ENCODE assay signal across 2 cellular contexts in the genomic region with DNA sequence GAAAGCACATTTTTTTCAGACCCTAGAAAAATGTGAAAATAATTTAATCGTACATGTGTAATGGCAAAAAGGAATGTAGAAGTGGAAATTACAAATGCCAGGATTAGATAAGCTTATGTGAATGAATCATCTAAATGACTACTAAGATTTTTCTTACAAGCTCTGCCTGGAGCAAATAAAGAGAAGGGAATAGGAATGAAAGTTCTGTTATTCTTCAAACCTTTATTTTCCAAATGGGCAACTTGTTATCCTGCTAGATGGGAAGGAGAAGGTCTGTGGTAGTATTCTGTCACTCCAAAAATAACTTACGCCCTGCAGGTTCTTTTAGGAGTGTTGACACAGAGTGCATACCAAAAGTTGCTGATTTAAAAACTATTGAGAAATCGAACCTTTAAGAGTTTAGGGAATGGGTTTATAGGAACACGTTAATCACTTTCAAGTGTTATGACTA.
A peak's percentile ranks its signal among the peaks of the same experiment; 100 is the strongest.
TF ChIP-seq lines count a peak whose summit lies in the region.

No MANE protein-coding gene starts in this region.

TF ChIP-seq in IMR-90, 13 proteins besides CTCF, POLR2A, EP300 and RAD21:
- TF ChIP-seq BHLHE40 (IDR thresholded peaks at IDR 0.05; ENCODE audit: low read depth, low read length) (no peak), FOS (IDR thresholded peaks at IDR 0.05; ENCODE audit: low read depth, low read length) (0 out of 2 replicates have a peak, but pooled peaks have one; percentile 39)

TF ChIP-seq in GM23338, 12 proteins besides CTCF, POLR2A, EP300 and RAD21:
- TF ChIP-seq, protein P1, sequence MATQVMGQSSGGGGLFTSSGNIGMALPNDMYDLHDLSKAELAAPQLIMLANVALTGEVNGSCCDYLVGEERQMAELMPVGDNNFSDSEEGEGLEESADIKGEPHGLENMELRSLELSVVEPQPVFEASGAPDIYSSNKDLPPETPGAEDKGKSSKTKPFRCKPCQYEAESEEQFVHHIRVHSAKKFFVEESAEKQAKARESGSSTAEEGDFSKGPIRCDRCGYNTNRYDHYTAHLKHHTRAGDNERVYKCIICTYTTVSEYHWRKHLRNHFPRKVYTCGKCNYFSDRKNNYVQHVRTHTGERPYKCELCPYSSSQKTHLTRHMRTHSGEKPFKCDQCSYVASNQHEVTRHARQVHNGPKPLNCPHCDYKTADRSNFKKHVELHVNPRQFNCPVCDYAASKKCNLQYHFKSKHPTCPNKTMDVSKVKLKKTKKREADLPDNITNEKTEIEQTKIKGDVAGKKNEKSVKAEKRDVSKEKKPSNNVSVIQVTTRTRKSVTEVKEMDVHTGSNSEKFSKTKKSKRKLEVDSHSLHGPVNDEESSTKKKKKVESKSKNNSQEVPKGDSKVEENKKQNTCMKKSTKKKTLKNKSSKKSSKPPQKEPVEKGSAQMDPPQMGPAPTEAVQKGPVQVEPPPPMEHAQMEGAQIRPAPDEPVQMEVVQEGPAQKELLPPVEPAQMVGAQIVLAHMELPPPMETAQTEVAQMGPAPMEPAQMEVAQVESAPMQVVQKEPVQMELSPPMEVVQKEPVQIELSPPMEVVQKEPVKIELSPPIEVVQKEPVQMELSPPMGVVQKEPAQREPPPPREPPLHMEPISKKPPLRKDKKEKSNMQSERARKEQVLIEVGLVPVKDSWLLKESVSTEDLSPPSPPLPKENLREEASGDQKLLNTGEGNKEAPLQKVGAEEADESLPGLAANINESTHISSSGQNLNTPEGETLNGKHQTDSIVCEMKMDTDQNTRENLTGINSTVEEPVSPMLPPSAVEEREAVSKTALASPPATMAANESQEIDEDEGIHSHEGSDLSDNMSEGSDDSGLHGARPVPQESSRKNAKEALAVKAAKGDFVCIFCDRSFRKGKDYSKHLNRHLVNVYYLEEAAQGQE (IDR thresholded peaks at IDR 0.05; ENCODE audit: unreplicated experiment), result no peak
- TF ChIP-seq POLR2AphosphoS5 (IDR thresholded peaks at IDR 0.05; ENCODE audit: low read depth) (no peak), CREB1 (CRISPR knock-in tag; IDR thresholded peaks at IDR 0.05; ENCODE audit: low read depth) (no peak), NANOG (IDR thresholded peaks at IDR 0.05; ENCODE audit: borderline replicate concordance) (no peak), JUNB (IDR thresholded peaks at IDR 0.05; ENCODE audit: unreplicated experiment) (no peak), EZH2phosphoT487 (IDR thresholded peaks at IDR 0.05; ENCODE audit: unreplicated experiment) (no peak), EZH2 (IDR thresholded peaks at IDR 0.05; ENCODE audit: low read depth, unreplicated experiment) (no peak), STAT1 (IDR thresholded peaks at IDR 0.05; ENCODE audit: unreplicated experiment) (no peak), ZNF114 (CRISPR knock-in tag; IDR thresholded peaks at IDR 0.05) (no peak), ZNF331 (CRISPR knock-in tag; IDR thresholded peaks at IDR 0.05; ENCODE audit: low read depth) (no peak)
- TF ChIP-seq, protein P2, sequence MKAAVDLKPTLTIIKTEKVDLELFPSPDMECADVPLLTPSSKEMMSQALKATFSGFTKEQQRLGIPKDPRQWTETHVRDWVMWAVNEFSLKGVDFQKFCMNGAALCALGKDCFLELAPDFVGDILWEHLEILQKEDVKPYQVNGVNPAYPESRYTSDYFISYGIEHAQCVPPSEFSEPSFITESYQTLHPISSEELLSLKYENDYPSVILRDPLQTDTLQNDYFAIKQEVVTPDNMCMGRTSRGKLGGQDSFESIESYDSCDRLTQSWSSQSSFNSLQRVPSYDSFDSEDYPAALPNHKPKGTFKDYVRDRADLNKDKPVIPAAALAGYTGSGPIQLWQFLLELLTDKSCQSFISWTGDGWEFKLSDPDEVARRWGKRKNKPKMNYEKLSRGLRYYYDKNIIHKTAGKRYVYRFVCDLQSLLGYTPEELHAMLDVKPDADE (IDR thresholded peaks at IDR 0.05), result no peak
- TF ChIP-seq, protein P3, sequence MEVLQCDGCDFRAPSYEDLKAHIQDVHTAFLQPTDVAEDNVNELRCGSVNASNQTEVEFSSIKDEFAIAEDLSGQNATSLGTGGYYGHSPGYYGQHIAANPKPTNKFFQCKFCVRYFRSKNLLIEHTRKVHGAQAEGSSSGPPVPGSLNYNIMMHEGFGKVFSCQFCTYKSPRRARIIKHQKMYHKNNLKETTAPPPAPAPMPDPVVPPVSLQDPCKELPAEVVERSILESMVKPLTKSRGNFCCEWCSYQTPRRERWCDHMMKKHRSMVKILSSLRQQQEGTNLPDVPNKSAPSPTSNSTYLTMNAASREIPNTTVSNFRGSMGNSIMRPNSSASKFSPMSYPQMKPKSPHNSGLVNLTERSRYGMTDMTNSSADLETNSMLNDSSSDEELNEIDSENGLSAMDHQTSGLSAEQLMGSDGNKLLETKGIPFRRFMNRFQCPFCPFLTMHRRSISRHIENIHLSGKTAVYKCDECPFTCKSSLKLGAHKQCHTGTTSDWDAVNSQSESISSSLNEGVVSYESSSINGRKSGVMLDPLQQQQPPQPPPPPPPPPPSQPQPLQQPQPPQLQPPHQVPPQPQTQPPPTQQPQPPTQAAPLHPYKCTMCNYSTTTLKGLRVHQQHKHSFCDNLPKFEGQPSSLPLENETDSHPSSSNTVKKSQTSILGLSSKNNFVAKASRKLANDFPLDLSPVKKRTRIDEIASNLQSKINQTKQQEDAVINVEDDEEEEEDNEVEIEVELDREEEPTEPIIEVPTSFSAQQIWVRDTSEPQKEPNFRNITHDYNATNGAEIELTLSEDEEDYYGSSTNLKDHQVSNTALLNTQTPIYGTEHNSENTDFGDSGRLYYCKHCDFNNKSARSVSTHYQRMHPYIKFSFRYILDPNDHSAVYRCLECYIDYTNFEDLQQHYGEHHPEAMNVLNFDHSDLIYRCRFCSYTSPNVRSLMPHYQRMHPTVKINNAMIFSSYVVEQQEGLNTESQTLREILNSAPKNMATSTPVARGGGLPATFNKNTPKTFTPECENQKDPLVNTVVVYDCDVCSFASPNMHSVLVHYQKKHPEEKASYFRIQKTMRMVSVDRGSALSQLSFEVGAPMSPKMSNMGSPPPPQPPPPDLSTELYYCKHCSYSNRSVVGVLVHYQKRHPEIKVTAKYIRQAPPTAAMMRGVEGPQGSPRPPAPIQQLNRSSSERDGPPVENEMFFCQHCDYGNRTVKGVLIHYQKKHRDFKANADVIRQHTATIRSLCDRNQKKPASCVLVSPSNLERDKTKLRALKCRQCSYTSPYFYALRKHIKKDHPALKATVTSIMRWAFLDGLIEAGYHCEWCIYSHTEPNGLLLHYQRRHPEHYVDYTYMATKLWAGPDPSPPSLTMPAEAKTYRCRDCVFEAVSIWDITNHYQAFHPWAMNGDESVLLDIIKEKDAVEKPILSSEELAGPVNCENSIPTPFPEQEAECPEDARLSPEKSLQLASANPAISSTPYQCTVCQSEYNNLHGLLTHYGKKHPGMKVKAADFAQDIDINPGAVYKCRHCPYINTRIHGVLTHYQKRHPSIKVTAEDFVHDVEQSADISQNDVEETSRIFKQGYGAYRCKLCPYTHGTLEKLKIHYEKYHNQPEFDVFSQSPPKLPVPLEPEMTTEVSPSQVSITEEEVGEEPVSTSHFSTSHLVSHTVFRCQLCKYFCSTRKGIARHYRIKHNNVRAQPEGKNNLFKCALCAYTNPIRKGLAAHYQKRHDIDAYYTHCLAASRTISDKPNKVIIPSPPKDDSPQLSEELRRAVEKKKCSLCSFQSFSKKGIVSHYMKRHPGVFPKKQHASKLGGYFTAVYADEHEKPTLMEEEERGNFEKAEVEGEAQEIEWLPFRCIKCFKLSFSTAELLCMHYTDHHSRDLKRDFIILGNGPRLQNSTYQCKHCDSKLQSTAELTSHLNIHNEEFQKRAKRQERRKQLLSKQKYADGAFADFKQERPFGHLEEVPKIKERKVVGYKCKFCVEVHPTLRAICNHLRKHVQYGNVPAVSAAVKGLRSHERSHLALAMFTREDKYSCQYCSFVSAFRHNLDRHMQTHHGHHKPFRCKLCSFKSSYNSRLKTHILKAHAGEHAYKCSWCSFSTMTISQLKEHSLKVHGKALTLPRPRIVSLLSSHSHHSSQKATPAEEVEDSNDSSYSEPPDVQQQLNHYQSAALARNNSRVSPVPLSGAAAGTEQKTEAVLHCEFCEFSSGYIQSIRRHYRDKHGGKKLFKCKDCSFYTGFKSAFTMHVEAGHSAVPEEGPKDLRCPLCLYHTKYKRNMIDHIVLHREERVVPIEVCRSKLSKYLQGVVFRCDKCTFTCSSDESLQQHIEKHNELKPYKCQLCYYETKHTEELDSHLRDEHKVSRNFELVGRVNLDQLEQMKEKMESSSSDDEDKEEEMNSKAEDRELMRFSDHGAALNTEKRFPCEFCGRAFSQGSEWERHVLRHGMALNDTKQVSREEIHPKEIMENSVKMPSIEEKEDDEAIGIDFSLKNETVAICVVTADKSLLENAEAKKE (CRISPR knock-in tag; IDR thresholded peaks at IDR 0.05), result no peak
